ENCODE assay signal across 2 cellular contexts in the genomic region with DNA sequence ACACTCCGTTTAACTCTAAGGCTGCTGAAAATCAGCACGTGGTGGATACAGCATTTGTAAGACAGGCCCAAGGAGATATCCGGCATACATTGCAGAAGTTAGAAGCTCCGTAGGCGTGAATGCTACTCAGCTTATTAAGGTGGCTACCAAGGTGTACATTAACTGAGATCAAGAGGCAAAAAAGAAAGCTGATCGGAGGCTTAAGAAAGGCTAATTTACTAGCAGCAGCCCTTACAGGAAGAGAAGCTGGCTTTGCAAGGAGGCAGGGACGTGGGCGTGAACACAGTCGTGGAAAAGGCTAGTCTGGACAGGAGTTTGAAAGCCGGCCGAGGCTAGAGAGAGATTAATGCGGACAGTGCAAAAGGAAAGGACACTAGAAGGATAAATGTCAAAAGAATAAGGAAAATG.
TF ChIP-seq lines count a peak whose summit lies in the region.

No MANE protein-coding gene starts in this region.

TF ChIP-seq in Ishikawa, 13 proteins besides CTCF, POLR2A, EP300 and RAD21:
- TF ChIP-seq, protein P1, sequence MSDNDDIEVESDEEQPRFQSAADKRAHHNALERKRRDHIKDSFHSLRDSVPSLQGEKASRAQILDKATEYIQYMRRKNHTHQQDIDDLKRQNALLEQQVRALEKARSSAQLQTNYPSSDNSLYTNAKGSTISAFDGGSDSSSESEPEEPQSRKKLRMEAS (IDR thresholded peaks at IDR 0.05) = peak; percentile 69; the same call in 1 of the 2 replicates
- TF ChIP-seq CREB1 (IDR thresholded peaks at IDR 0.05; ENCODE audit: low read depth) = no peak
- no peak for TF ChIP-seq USF1 (IDR thresholded peaks at IDR 0.05)
- TF ChIP-seq TCF12 (IDR thresholded peaks at IDR 0.05; ENCODE audit: low read depth) = no peak
- no peak for TF ChIP-seq TEAD4 (IDR thresholded peaks at IDR 0.05)
- no peak for TF ChIP-seq CEBPB (IDR thresholded peaks at IDR 0.05)
- no peak for TF ChIP-seq TAF1 (IDR thresholded peaks at IDR 0.05; ENCODE audit: low read depth)
TF ChIP-seq in Ishikawa: peak in this region for 1.

TF ChIP-seq in GM12878, 131 proteins besides CTCF, POLR2A, EP300 and RAD21:
- TF ChIP-seq EED (IDR thresholded peaks at IDR 0.05; ENCODE audit: low read depth) (no peak), ETV6 (conservative IDR thresholded peaks at IDR 0.05 in 1 of 2, IDR thresholded peaks at IDR 0.05 in 1 of 2; ENCODE audit: borderline replicate concordance in 1 of 2, low read depth in 1 of 2) (no peak), YBX1 (IDR thresholded peaks at IDR 0.05) (no peak), CHD4 (IDR thresholded peaks at IDR 0.05) (no peak), SMARCA5 (IDR thresholded peaks at IDR 0.05) (no peak), JUNB (IDR thresholded peaks at IDR 0.05) (no peak), GATAD2B (conservative IDR thresholded peaks at IDR 0.05; ENCODE audit: low read depth) (no peak), SREBF2 (IDR thresholded peaks at IDR 0.05; ENCODE audit: low read length) (no peak), PML (IDR thresholded peaks at IDR 0.05; ENCODE audit: low read length) (no peak), FOXM1 (IDR thresholded peaks at IDR 0.05; ENCODE audit: low read depth, low read length) (no peak), NR2C2 (IDR thresholded peaks at IDR 0.05; ENCODE audit: borderline replicate concordance, control insufficient read depth, insufficient read length, low read depth) (no peak), ZBED1 (IDR thresholded peaks at IDR 0.05; ENCODE audit: borderline replicate concordance) (no peak), SUPT20H (IDR thresholded peaks at IDR 0.05; ENCODE audit: borderline replicate concordance, control insufficient read depth, low read depth, low read length) (no peak), ZNF24 (IDR thresholded peaks at IDR 0.05) (no peak)
- TF ChIP-seq, protein P2, sequence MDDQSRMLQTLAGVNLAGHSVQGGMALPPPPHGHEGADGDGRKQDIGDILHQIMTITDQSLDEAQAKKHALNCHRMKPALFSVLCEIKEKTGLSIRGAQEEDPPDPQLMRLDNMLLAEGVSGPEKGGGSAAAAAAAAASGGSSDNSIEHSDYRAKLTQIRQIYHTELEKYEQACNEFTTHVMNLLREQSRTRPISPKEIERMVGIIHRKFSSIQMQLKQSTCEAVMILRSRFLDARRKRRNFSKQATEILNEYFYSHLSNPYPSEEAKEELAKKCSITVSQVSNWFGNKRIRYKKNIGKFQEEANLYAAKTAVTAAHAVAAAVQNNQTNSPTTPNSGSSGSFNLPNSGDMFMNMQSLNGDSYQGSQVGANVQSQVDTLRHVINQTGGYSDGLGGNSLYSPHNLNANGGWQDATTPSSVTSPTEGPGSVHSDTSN (IDR thresholded peaks at IDR 0.05; ENCODE audit: insufficient replicate concordance, low read depth, low read length) = no peak
- TF ChIP-seq, protein P3, sequence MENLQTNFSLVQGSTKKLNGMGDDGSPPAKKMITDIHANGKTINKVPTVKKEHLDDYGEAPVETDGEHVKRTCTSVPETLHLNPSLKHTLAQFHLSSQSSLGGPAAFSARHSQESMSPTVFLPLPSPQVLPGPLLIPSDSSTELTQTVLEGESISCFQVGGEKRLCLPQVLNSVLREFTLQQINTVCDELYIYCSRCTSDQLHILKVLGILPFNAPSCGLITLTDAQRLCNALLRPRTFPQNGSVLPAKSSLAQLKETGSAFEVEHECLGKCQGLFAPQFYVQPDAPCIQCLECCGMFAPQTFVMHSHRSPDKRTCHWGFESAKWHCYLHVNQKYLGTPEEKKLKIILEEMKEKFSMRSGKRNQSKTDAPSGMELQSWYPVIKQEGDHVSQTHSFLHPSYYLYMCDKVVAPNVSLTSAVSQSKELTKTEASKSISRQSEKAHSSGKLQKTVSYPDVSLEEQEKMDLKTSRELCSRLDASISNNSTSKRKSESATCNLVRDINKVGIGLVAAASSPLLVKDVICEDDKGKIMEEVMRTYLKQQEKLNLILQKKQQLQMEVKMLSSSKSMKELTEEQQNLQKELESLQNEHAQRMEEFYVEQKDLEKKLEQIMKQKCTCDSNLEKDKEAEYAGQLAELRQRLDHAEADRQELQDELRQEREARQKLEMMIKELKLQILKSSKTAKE (IDR thresholded peaks at IDR 0.05; ENCODE audit: low read depth, poor library complexity, severe bottlenecking) = no peak
- TF ChIP-seq, protein P4, sequence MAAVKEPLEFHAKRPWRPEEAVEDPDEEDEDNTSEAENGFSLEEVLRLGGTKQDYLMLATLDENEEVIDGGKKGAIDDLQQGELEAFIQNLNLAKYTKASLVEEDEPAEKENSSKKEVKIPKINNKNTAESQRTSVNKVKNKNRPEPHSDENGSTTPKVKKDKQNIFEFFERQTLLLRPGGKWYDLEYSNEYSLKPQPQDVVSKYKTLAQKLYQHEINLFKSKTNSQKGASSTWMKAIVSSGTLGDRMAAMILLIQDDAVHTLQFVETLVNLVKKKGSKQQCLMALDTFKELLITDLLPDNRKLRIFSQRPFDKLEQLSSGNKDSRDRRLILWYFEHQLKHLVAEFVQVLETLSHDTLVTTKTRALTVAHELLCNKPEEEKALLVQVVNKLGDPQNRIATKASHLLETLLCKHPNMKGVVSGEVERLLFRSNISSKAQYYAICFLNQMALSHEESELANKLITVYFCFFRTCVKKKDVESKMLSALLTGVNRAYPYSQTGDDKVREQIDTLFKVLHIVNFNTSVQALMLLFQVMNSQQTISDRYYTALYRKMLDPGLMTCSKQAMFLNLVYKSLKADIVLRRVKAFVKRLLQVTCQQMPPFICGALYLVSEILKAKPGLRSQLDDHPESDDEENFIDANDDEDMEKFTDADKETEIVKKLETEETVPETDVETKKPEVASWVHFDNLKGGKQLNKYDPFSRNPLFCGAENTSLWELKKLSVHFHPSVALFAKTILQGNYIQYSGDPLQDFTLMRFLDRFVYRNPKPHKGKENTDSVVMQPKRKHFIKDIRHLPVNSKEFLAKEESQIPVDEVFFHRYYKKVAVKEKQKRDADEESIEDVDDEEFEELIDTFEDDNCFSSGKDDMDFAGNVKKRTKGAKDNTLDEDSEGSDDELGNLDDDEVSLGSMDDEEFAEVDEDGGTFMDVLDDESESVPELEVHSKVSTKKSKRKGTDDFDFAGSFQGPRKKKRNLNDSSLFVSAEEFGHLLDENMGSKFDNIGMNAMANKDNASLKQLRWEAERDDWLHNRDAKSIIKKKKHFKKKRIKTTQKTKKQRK (IDR thresholded peaks at IDR 0.05; ENCODE audit: low read depth, low read length) = no peak
- TF ChIP-seq, protein P1 (IDR thresholded peaks at IDR 0.05; ENCODE audit: low read depth, low read length) = no peak
- TF ChIP-seq, protein P5, sequence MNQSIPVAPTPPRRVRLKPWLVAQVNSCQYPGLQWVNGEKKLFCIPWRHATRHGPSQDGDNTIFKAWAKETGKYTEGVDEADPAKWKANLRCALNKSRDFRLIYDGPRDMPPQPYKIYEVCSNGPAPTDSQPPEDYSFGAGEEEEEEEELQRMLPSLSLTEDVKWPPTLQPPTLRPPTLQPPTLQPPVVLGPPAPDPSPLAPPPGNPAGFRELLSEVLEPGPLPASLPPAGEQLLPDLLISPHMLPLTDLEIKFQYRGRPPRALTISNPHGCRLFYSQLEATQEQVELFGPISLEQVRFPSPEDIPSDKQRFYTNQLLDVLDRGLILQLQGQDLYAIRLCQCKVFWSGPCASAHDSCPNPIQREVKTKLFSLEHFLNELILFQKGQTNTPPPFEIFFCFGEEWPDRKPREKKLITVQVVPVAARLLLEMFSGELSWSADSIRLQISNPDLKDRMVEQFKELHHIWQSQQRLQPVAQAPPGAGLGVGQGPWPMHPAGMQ (IDR thresholded peaks at IDR 0.05; ENCODE audit: borderline replicate concordance) = no peak
